Comparison of ENCODE assay signal across 20 cellular contexts in genomic region chr19:42916931-42917330, GRCh38. TPM values are rescaled to one million over a fixed set of nuclear protein-coding genes. Genes with fewer than 3 reads are reported as not detected.
"Had no signal": no experiment of that assay in that cellular context is flagged by ENCODE, and none has a peak within 500 bp of the region (broad histone marks: within the 10 kb centered on the region; RNA-seq: fewer than 3 reads in every experiment).

No MANE protein-coding gene starts in this region.

RNA-seq across cellular contexts. Expression of gene PSG6, which starts 0.8 kb away (rescaled TPM):
- total RNA-seq: colonic mucosa, dermis microvascular lymphatic vessel endothelial cell, endodermal cell, esophagus mucosa, esophagus squamous epithelium, gastrocnemius medialis, glomerular endothelial cell, heart right ventricle, kidney epithelial cell, left cardiac atrium, left lung, left ventricle myocardium superior, lower lobe of right lung, lung microvascular endothelial cell, mesenteric fat pad, mesothelial cell of epicardium, mucosa of descending colon, myocyte had no signal
- polyA plus RNA-seq: heart right ventricle had no signal

RNA-seq across cellular contexts. Expression of gene PSG7, which starts 20.1 kb away (rescaled TPM):
- total RNA-seq: colonic mucosa, dermis microvascular lymphatic vessel endothelial cell, endodermal cell, esophagus mucosa, esophagus squamous epithelium, gastrocnemius medialis, glomerular endothelial cell, heart right ventricle, kidney epithelial cell, left cardiac atrium, left lung, left ventricle myocardium superior, lower lobe of right lung, lung microvascular endothelial cell, mesenteric fat pad, mesothelial cell of epicardium, mucosa of descending colon, myocyte had no signal
- polyA plus RNA-seq: heart right ventricle, keratinocyte had no signal

RNA-seq across cellular contexts. Expression of gene PSG1, which starts 37.4 kb away (rescaled TPM):
- total RNA-seq: colonic mucosa, endodermal cell, esophagus mucosa, esophagus squamous epithelium, gastrocnemius medialis, heart right ventricle, kidney epithelial cell, left cardiac atrium, left lung, left ventricle myocardium superior, lower leg skin, lower lobe of right lung, lung microvascular endothelial cell, mesenteric fat pad, mesothelial cell of epicardium, mucosa of descending colon had no signal
- polyA plus RNA-seq: heart right ventricle had no signal
